In the genomic region with DNA sequence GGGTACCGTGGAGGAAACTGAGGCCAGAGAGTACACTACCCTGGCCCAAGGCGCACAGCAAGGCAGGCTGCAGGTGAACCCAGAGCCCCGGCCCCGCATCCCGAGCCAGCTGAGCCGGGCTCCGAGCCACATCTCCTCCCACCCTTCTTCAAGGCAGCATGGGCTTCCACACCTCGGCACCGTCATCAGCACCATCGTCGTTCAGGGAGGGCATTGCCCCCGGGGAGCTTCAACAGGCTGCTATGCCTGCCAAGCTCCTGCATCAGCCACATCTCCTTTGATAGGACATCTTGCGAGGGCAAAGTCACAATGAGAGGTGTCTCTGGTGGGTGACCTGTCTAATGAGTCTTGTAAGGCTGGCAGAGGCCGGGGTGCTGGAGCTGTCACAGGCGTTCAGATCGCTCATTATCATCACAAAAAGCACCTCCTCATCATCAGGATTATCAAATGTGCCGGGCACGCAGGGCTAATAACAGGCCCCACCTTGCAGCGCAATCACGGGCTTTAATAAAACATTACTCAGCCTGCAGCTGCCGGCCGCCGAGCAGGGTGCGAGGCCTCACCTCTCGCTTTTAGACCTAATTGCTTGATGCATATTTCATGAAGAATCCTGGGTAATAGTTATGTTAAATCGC, we compare ENCODE assay signal across 20 cellular contexts.
"Had no signal": no experiment of that assay in that cellular context is flagged by ENCODE, and none has a peak within 500 bp of the region (broad histone marks: within the 10 kb centered on the region; RNA-seq: fewer than 3 reads in every experiment).

No MANE protein-coding gene starts in this region.

- H3K9me3 Mint-ChIP-seq: activated CD4-positive, alpha-beta T cell treated with anti-CD3 and anti-CD28 coated beads, Interleukin-2, amount 10 ng/mL, durations not matched to agents 24 days and 14 days; activated CD8-positive, alpha-beta T cell treated with anti-CD3 and anti-CD28 coated beads for 36 hours; activated naive CD4-positive, alpha-beta T cell treated with anti-CD3 and anti-CD28 coated beads for 36 hours; activated T-helper 17 cell treated with anti-CD3 and anti-CD28 coated beads, Interleukin-2, amount 50 U/mL, for 72 hours; nephron progenitor cell; stimulated activated memory B cell treated with anti-CD40 and anti-IgM and Interleukin-4, amounts not matched to agents 10 μg/mL and 1 μg/mL and 100 μg/mL, for 72 hours had no signal

- H3K4me3 Mint-ChIP-seq: activated CD4-positive, alpha-beta T cell treated with anti-CD3 and anti-CD28 coated beads, Interleukin-2, amount 10 ng/mL, durations not matched to agents 24 days and 14 days; activated CD8-positive, alpha-beta T cell treated with anti-CD3 and anti-CD28 coated beads for 36 hours; activated naive CD4-positive, alpha-beta T cell treated with anti-CD3 and anti-CD28 coated beads for 36 hours; activated T-helper 17 cell treated with anti-CD3 and anti-CD28 coated beads, Interleukin-2, amount 50 U/mL, for 72 hours; nephron progenitor cell; stimulated activated memory B cell treated with anti-CD40 and anti-IgM and Interleukin-4, amounts not matched to agents 10 μg/mL and 1 μg/mL and 100 μg/mL, for 72 hours had no signal

- H3K27ac Mint-ChIP-seq: activated CD4-positive, alpha-beta T cell treated with anti-CD3 and anti-CD28 coated beads, Interleukin-2, amount 10 ng/mL, durations not matched to agents 24 days and 14 days; activated CD8-positive, alpha-beta T cell treated with anti-CD3 and anti-CD28 coated beads for 36 hours; activated naive CD4-positive, alpha-beta T cell treated with anti-CD3 and anti-CD28 coated beads for 36 hours; activated T-helper 17 cell treated with anti-CD3 and anti-CD28 coated beads, Interleukin-2, amount 50 U/mL, for 72 hours; stimulated activated memory B cell treated with anti-CD40 and anti-IgM and Interleukin-4, amounts not matched to agents 10 μg/mL and 1 μg/mL and 100 μg/mL, for 72 hours had no signal

- H3K36me3 Mint-ChIP-seq: stimulated activated memory B cell treated with anti-CD40 and anti-IgM and Interleukin-4, amounts not matched to agents 10 μg/mL and 1 μg/mL and 100 μg/mL, for 72 hours had no signal

- H3K27me3 Mint-ChIP-seq: activated CD4-positive, alpha-beta T cell treated with anti-CD3 and anti-CD28 coated beads, Interleukin-2, amount 10 ng/mL, durations not matched to agents 24 days and 14 days; activated CD8-positive, alpha-beta T cell treated with anti-CD3 and anti-CD28 coated beads for 36 hours; activated T-helper 17 cell treated with anti-CD3 and anti-CD28 coated beads, Interleukin-2, amount 50 U/mL, for 72 hours had no signal

- H3K4me1 Mint-ChIP-seq: activated T-helper 17 cell treated with anti-CD3 and anti-CD28 coated beads, Interleukin-2, amount 50 U/mL, for 72 hours; stimulated activated memory B cell treated with anti-CD40 and anti-IgM and Interleukin-4, amounts not matched to agents 10 μg/mL and 1 μg/mL and 100 μg/mL, for 72 hours had no signal

- H3K27me3 ChIP-seq: body of pancreas, gastrocnemius medialis, left lung had no signal

- ATAC-seq: activated CD8-positive, alpha-beta T cell treated with anti-CD3 and anti-CD28 coated beads for 36 hours; activated T-helper 17 cell treated with anti-CD3 and anti-CD28 coated beads, Interleukin-2, amount 50 U/mL, for 72 hours; body of pancreas; gastrocnemius medialis; left lung; stimulated activated memory B cell treated with anti-CD40 and anti-IgM and Interleukin-4, amounts not matched to agents 10 μg/mL and 1 μg/mL and 100 μg/mL, for 72 hours had no signal

- DNase-seq: activated CD4-positive, alpha-beta T cell treated with anti-CD3 and anti-CD28 coated beads, Interleukin-2, amount 10 ng/mL, durations not matched to agents 24 days and 14 days; activated CD8-positive, alpha-beta T cell treated with anti-CD3 and anti-CD28 coated beads for 36 hours; activated naive CD4-positive, alpha-beta T cell treated with anti-CD3 and anti-CD28 coated beads for 36 hours; activated T-cell treated with anti-CD3 and anti-CD28 coated beads, Interleukin-2, amount 50 U/mL, for 1 hour; body of pancreas; central memory CD4-positive, alpha-beta T cell; gastrocnemius medialis; mammary epithelial cell; nephron progenitor cell; right cardiac atrium; stimulated activated CD4-positive, alpha-beta T cell treated with anti-CD3 and anti-CD28 coated beads, Interleukin-4, amount 100 ng/mL, for 24 hours; T-helper 1 cell; T-helper 9 cell had no signal

- H3K27ac ChIP-seq: body of pancreas, coronary artery, gastrocnemius medialis, left lung, thoracic aorta had no signal

- H3K4me3 ChIP-seq: body of pancreas, coronary artery, gastrocnemius medialis, left lung, prostate gland, smooth muscle cell, thoracic aorta had no signal

- H3K36me3 ChIP-seq: gastrocnemius medialis, prostate gland had no signal

- H3K9me3 ChIP-seq: body of pancreas, gastrocnemius medialis, left lung, prostate gland, thoracic aorta had no signal
